8 cellular contexts compared by ENCODE assay signal in genomic region chr2:8676191-8676914, GRCh38. TPM values are rescaled to one million over a fixed set of nuclear protein-coding genes. Genes with fewer than 3 reads are reported as not detected.
DNase-seq lines count a peak whose midpoint lies in the region; ATAC-seq and TF ChIP-seq lines count a peak whose summit lies in the region.

No MANE protein-coding gene starts in this region.

- H3K4me3 Mint-ChIP-seq in activated CD4-positive, alpha-beta memory T cell treated with anti-CD3 and anti-CD28 coated beads, Interleukin-2, amount 10 ng/mL, durations not matched to agents 7 days and 5 days, result no peak overlapping the region

- POLR2A ChIA-PET in activated CD4-positive, alpha-beta memory T cell treated with anti-CD3 and anti-CD28 coated beads, Interleukin-2, amount 10 ng/mL, durations not matched to agents 7 days and 5 days (lab: Charles Lee), result interaction anchor here (1.3 to 6.7 kb wide), 3 partner anchors 119 to 950 kb away, joined by 3 to 144 read pairs (median 6); no protein-coding TSS in a partner anchor
- POLR2A ChIA-PET in RWPE1 (lab: Yijun Ruan, JAX; ENCODE audit: low non-redundant PET), result no interaction called here

- TF ChIP-seq CTCF in RWPE1 (conservative IDR thresholded peaks at IDR 0.05; ENCODE audit: low read depth), result no peak

- peaks cover 25% of the 10 kb centered on the region for H3K36me3 Mint-ChIP-seq in activated CD4-positive, alpha-beta memory T cell treated with anti-CD3 and anti-CD28 coated beads, Interleukin-2, amount 10 ng/mL, durations not matched to agents 7 days and 5 days (ENCODE audit: low read depth)

- CTCF ChIA-PET in activated CD4-positive, alpha-beta memory T cell treated with anti-CD3 and anti-CD28 coated beads, Interleukin-2, amount 10 ng/mL, durations not matched to agents 7 days and 5 days (lab: Charles Lee), result no interaction called here
- CTCF ChIA-PET in RWPE1 (lab: Yijun Ruan, JAX), result no interaction called here

- H3K9me3 Mint-ChIP-seq in activated CD4-positive, alpha-beta memory T cell treated with anti-CD3 and anti-CD28 coated beads, Interleukin-2, amount 10 ng/mL, durations not matched to agents 7 days and 5 days, result peaks cover 20% of the 10 kb centered on the region

- ATAC-seq in left lobe of liver, result peak; percentile 62
- ATAC-seq in GM19455 (IDR thresholded peaks at IDR 0.05; ENCODE audit: unreplicated experiment), result no peak

- peaks cover 29% of the 10 kb centered on the region for H3K4me1 Mint-ChIP-seq in activated CD4-positive, alpha-beta memory T cell treated with anti-CD3 and anti-CD28 coated beads, Interleukin-2, amount 10 ng/mL, durations not matched to agents 7 days and 5 days

- H3K27ac ChIP-seq in RWPE1, result no peak overlapping the region

- DNase-seq in HK-2 (ENCODE audit: unreplicated experiment) (peak; percentile 46), dermis blood vessel endothelial cell (peak; percentile 57), left lobe of liver (ENCODE audit: low spot score) (peak; percentile 97), stromal cell of bone marrow (ENCODE audit: low read depth) (peak; percentile 82), RWPE1 (ENCODE audit: low spot score) (no peak), iPS-NIHi11 (ENCODE audit: low spot score) (no peak)
- DNase-seq in activated CD4-positive, alpha-beta memory T cell treated with anti-CD3 and anti-CD28 coated beads, Interleukin-2, amount 10 ng/mL, durations not matched to agents 7 days and 5 days, result no peak

- H3K27ac Mint-ChIP-seq in activated CD4-positive, alpha-beta memory T cell treated with anti-CD3 and anti-CD28 coated beads, Interleukin-2, amount 10 ng/mL, durations not matched to agents 7 days and 5 days, result no peak overlapping the region

- H3K27me3 Mint-ChIP-seq in activated CD4-positive, alpha-beta memory T cell treated with anti-CD3 and anti-CD28 coated beads, Interleukin-2, amount 10 ng/mL, durations not matched to agents 7 days and 5 days, result peaks cover 45% of the 10 kb centered on the region

RNA-seq across cellular contexts. Expression of gene ID2, which starts 5.5 kb away (rescaled TPM):
- total RNA-seq in dermis blood vessel endothelial cell (31.4 and 68.2 TPM in 2 replicates), left lobe of liver (121 TPM)
- total RNA-seq in activated CD4-positive, alpha-beta memory T cell treated with anti-CD3 and anti-CD28 coated beads, Interleukin-2, amount 10 ng/mL, durations not matched to agents 7 days and 5 days, result 100 to 1,000 TPM; 299 to 324 TPM

Comparison
In these comparisons a context has a peak if more than half of its experiments do, and no peak if none do; other contexts are left out.
1. DNase-seq: peak in HK-2 (single experiment), dermis blood vessel endothelial cell (single experiment), left lobe of liver (single experiment) and stromal cell of bone marrow (single experiment); none in activated CD4-positive, alpha-beta memory T cell treated with anti-CD3 and anti-CD28 coated beads, Interleukin-2, amount 10 ng/mL, durations not matched to agents 7 days and 5 days (single experiment), RWPE1 (single experiment) and iPS-NIHi11 (single experiment).